In genomic region chr4:1300466-1301455, GRCh38 we compare ENCODE assay signal across 9 cellular contexts.
DNase-seq lines count a peak whose midpoint lies in the region; ATAC-seq lines count a peak whose summit lies in the region.
"Had no signal": no experiment of that assay in that cellular context is flagged by ENCODE, and none has a peak within 500 bp of the region (broad histone marks: within the 10 kb centered on the region; RNA-seq: fewer than 3 reads in every experiment).

No MANE protein-coding gene starts in this region.

- ATAC-seq in HG02610 (IDR thresholded peaks at IDR 0.05; ENCODE audit: unreplicated experiment) = no peak

- DNase-seq in ELR (ENCODE audit: low read depth) (peak; percentile 76), T-helper 9 cell (peak; percentile 32), fibroblast of the conjunctiva (ENCODE audit: low read depth) (peak; percentile 17), pons (ENCODE audit: low spot score) (peak; percentile 61), germinal center (ENCODE audit: low spot score) (no peak), DMS79 treated with DMSO at 0.1 percent for 48 hours (lab: John Stamatoyannopoulos, UW) (no peak)
- no peak for DNase-seq in stimulated activated CD8-positive, alpha-beta memory T cell treated with anti-CD3 and anti-CD28 coated beads, Interleukin-4, amount 100 ng/mL, for 48 hours
- DNase-seq: activated B cell treated with CpG ODN at 0.5 μM for 24 hours had no signal

Comparison
In these comparisons a context has a peak if more than half of its experiments do, and no peak if none do; other contexts are left out.
1. DNase-seq: peak in ELR (single experiment), T-helper 9 cell (single experiment), fibroblast of the conjunctiva (single experiment) and pons (single experiment); none in stimulated activated CD8-positive, alpha-beta memory T cell treated with anti-CD3 and anti-CD28 coated beads, Interleukin-4, amount 100 ng/mL, for 48 hours (single experiment), germinal center (single experiment) and DMS79 treated with DMSO at 0.1 percent for 48 hours (single experiment).